In the genomic region with DNA sequence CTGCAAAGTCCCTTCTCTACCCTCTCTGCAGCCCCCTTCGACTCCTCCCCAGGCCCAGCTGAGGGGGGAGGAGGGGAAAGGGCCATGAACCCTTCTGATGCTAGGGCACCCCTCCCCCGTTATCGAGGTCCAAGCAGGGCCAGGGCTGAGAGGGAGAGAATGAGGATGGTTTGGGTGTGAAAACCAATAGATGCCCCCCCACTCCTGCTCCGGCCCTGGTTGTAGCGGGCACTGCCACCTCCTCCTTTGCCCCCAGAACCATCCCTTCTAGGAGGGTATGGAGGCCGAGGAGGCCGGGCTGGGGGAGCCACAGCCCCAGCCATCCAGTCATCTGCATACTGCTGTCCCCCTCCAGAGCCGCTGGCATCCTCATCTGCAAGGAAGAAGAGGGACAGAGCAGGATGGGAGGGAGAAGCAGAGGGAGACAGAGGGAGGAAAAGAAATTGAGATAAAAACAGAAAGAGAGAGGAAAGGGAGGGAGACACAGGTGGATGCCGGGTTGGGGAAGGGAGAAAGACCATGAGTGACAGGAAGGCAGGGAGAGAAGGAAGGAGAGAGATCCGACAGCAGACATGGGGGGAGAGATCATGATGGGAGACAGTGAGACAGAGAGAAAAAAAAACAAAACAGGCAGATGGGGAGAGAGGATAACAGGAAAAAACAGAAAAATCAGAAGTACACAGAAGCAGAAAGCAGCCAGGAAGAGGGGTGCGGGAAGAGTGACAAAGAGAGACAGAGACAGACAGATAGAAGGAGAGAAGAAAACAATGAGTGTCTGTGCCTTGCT, we compare ENCODE assay signal across 12 cellular contexts. TPM values are rescaled to one million over a fixed set of nuclear protein-coding genes. Genes with fewer than 3 reads are reported as not detected.
A peak's percentile ranks its signal among the peaks of the same experiment; 100 is the strongest.
DNase-seq lines count a peak whose midpoint lies in the region; ATAC-seq, FAIRE-seq and TF ChIP-seq lines count a peak whose summit lies in the region.
"Had no signal": no experiment of that assay in that cellular context is flagged by ENCODE, and none has a peak within 500 bp of the region (broad histone marks: within the 10 kb centered on the region; RNA-seq: fewer than 3 reads in every experiment).

No MANE protein-coding gene starts in this region.

- no peaks in the 10 kb centered on the region for H3K79me2 ChIP-seq in K562 (ENCODE audit: control insufficient read depth, insufficient read depth, low read length)

- no peaks in the 10 kb centered on the region for H3K9me1 ChIP-seq in K562 (ENCODE audit: control insufficient read depth, insufficient read depth, low read length)

- peaks cover 3% of the 10 kb centered on the region for H3K27me3 Mint-ChIP-seq in CD8-positive, alpha-beta T cell (ENCODE audit: low read depth)
- H3K27me3 Mint-ChIP-seq in nephron progenitor cell (ENCODE audit: low read depth, poor library complexity), result peaks cover 64% of the 10 kb centered on the region

- no peak overlapping the region; the same call in 1 of the 2 replicates for H3K4me2 ChIP-seq in K562 (ENCODE audit: insufficient read depth, low read length)

- H3K27me3 ChIP-seq in CD8-positive, alpha-beta T cell (ENCODE audit: insufficient read depth, low read length), result no peaks in the 10 kb centered on the region
- H3K27me3 ChIP-seq in HUES48 (ENCODE audit: control insufficient read depth, insufficient read depth, low read length), result peaks cover 16% of the 10 kb centered on the region
- H3K27me3 ChIP-seq in K562 (ENCODE audit: control insufficient read depth in 2 of 2, insufficient read depth in 2 of 2, low read length in 2 of 2), result no peaks in the 10 kb centered on the region

- no peak for TF ChIP-seq CTCF in CD8-positive, alpha-beta T cell (IDR thresholded peaks at IDR 0.05)
- TF ChIP-seq CTCF in K562 (IDR thresholded peaks at IDR 0.05 in 2 of 3, conservative IDR thresholded peaks at IDR 0.05 in 1 of 3; ENCODE audit: insufficient read depth in 2 of 3, low read depth in 1 of 3, low read length in 3 of 3), result no peak
- TF ChIP-seq CTCF in nephron progenitor cell (IDR thresholded peaks at IDR 0.05), result no peak

- H3K36me3 ChIP-seq in CD8-positive, alpha-beta T cell (ENCODE audit: insufficient read depth, low read length), result no peaks in the 10 kb centered on the region
- H3K36me3 ChIP-seq in HUES48 (ENCODE audit: control insufficient read depth, insufficient read depth, low read length) (peaks cover 19% of the 10 kb centered on the region), K562 (ENCODE audit: control insufficient read depth, insufficient read depth, low read length) (no peaks in the 10 kb centered on the region)
- H3K36me3 ChIP-seq: HAP-1 had no signal

- no peaks in the 10 kb centered on the region for H3K9me3 Mint-ChIP-seq in CD8-positive, alpha-beta T cell
- no peaks in the 10 kb centered on the region for H3K9me3 Mint-ChIP-seq in nephron progenitor cell

- DNase-seq in CD8-positive, alpha-beta T cell, result no peak
- DNase-seq in K562 (ENCODE audit: extremely low read depth in 1 of 4, low spot score in 3 of 4) (peak in 2 of 4 experiments; percentile 13 to 19), nephron progenitor cell (no peak), islet precursor cell (no peak), T-helper 9 cell (no peak)
- DNase-seq: COR-L47, NCI-H1930 had no signal

- POLR2A ChIA-PET in CD8-positive, alpha-beta T cell (lab: Charles Lee), result interaction anchor here (0.7 kb wide), 1 partner anchor 46 kb away, joined by 3 read pairs; no protein-coding TSS in a partner anchor
- POLR2A ChIA-PET in K562 (lab: Yijun Ruan, JAX), result no interaction called here

- intact Hi-C loops in CD8-positive, alpha-beta T cell (cut with DNase I, micrococcal nuclease), result no loop called here
- intact Hi-C loops in K562 (cut with micrococcal nuclease), result no loop called here

- peaks cover 70% of the 10 kb centered on the region for H3K4me1 Mint-ChIP-seq in CD8-positive, alpha-beta T cell (ENCODE audit: low read depth)
- peaks cover 59% of the 10 kb centered on the region for H3K4me1 Mint-ChIP-seq in nephron progenitor cell

- no peak for ATAC-seq in CD8-positive, alpha-beta T cell
- ATAC-seq in K562 (no peak), GM21447 (IDR thresholded peaks at IDR 0.05; ENCODE audit: unreplicated experiment) (no peak), GM21515 (IDR thresholded peaks at IDR 0.05; ENCODE audit: unreplicated experiment) (no peak)
- ATAC-seq: psoas muscle had no signal

- no peaks in the 10 kb centered on the region for H3K36me3 Mint-ChIP-seq in CD8-positive, alpha-beta T cell
- peaks cover 30% of the 10 kb centered on the region for H3K36me3 Mint-ChIP-seq in nephron progenitor cell (ENCODE audit: low read depth)

- peak overlapping the region; percentile 82 for H3K4me3 Mint-ChIP-seq in CD8-positive, alpha-beta T cell
- peak overlapping the region; percentile 78 for H3K4me3 Mint-ChIP-seq in nephron progenitor cell

- TF ChIP-seq EP300 in K562 (IDR thresholded peaks at IDR 0.05; ENCODE audit: low read length), result no peak

- TF ChIP-seq POLR2A in K562 (conservative IDR thresholded peaks at IDR 0.05), result no peak

- no peaks in the 10 kb centered on the region for H3K9me3 ChIP-seq in CD8-positive, alpha-beta T cell (ENCODE audit: low read length)
- H3K9me3 ChIP-seq in HUES48 (ENCODE audit: control insufficient read depth, insufficient read depth, low read length) (no peaks in the 10 kb centered on the region), K562 (replicated peaks; ENCODE audit: control insufficient read depth, insufficient read depth, low read depth, low read length) (no peaks in the 10 kb centered on the region)
- H3K9me3 ChIP-seq: HAP-1, psoas muscle had no signal

- peak; percentile 6 for FAIRE-seq in K562 (lab: Jason Lieb, UNC)

- CTCF ChIA-PET in CD8-positive, alpha-beta T cell (lab: Charles Lee), result interaction anchor here (2.1 to 7.6 kb wide), 2 partner anchors 38 kb away, joined by 15 to 53 read pairs; no protein-coding TSS in a partner anchor
- CTCF ChIA-PET in K562 (lab: Yijun Ruan, JAX; ENCODE audit: low intra/inter-chr PET ratio), result no interaction called here

- H3K4me3 ChIP-seq in CD8-positive, alpha-beta T cell (ENCODE audit: low read depth, low read length), result peak overlapping the region; percentile 25
- H3K4me3 ChIP-seq in HUES48 (ENCODE audit: low read depth, low read length) (peak overlapping the region; percentile 74; the same call in 1 of the 2 replicates), K562 (no peak overlapping the region)
- H3K4me3 ChIP-seq: HAP-1 had no signal

- H3K27ac ChIP-seq in CD8-positive, alpha-beta T cell (ENCODE audit: low read depth, low read length), result no peak overlapping the region
- H3K27ac ChIP-seq in HUES48 (ENCODE audit: low read depth, low read length) (no peak overlapping the region), K562 (ENCODE audit: extremely low read depth, low read depth, low read length) (no peak overlapping the region)
- H3K27ac ChIP-seq: psoas muscle had no signal

- WGBS in K562 (ENCODE audit: insufficient coverage, low coverage, missing lambda C conversion rate), result 35% methylated on average over 11 of the region's 11 CpGs

- H3K4me1 ChIP-seq in CD8-positive, alpha-beta T cell (ENCODE audit: insufficient read depth, low read length), result peaks cover 65% of the 10 kb centered on the region
- H3K4me1 ChIP-seq in HUES48 (ENCODE audit: control insufficient read depth, insufficient read depth, low read length) (peaks cover 31% of the 10 kb centered on the region), K562 (replicated peaks in 1 of 2; ENCODE audit: control insufficient read depth in 2 of 2, insufficient read depth in 2 of 2, low read length in 2 of 2) (peaks cover 39 to 63% of the 10 kb centered on the region in 2 experiments)

- in situ Hi-C loops in K562 (cut with MboI), result no loop called here

- BruUV-seq in K562 (replicated peaks; lab: Mats Ljungman, UMichigan), result no TSS peak

- TF ChIP-seq RAD21 in K562 (CRISPR knock-in tag; conservative IDR thresholded peaks at IDR 0.05 in 1 of 2, IDR thresholded peaks at IDR 0.05 in 1 of 2), result no peak

- H3K9ac ChIP-seq in HUES48 (ENCODE audit: low read depth, low read length), result no peak overlapping the region
- H3K9ac ChIP-seq in K562 (ENCODE audit: insufficient read depth in 1 of 2, low read depth in 2 of 2, low read length in 2 of 2), result peak overlapping the region in 1 of 2 experiments; percentile 66; a peak in 1 of 4 replicates

- H3K27ac Mint-ChIP-seq in CD8-positive, alpha-beta T cell, result peak overlapping the region; percentile 88
- no peak overlapping the region for H3K27ac Mint-ChIP-seq in nephron progenitor cell

- H4K20me1 ChIP-seq in K562 (replicated peaks; ENCODE audit: control insufficient read depth, insufficient read depth, low read length), result no peaks in the 10 kb centered on the region

- H2AFZ ChIP-seq in K562 (ENCODE audit: low read depth, low read length), result no peak overlapping the region

RNA-seq across cellular contexts. Expression of gene GAL3ST4, which starts 1.9 kb away (rescaled TPM):
- total RNA-seq in CD8-positive, alpha-beta T cell, result 10 to 100 TPM; 10.2 to 11.5 TPM
- 1.3 and 3.7 TPM in 2 replicates for total RNA-seq in K562 (2011; cell fraction: chromatin; rRNA removed; ENCODE audit: low replicate concordance)
- 2.1 and 2.2 TPM in 2 replicates for total RNA-seq in K562 (2011; cell fraction: nucleolus; rRNA removed)
- total RNA-seq in K562 (2011; cell fraction: nucleoplasm; rRNA removed), result 1.8 and 2.9 TPM in 2 replicates
- total RNA-seq in K562 (2014; rRNA removed), result 0.05 and 0.37 TPM in 2 replicates
- total RNA-seq in K562 (2014; rRNA removed; fragmentation: Illumina TruSeq; extraction: Trizol), result 0.16 and 0.18 TPM in 2 replicates
- total RNA-seq in K562 (2015; rRNA removed; fragmentation: Illumina TruSeq; extraction: Trizol), result 0.25 and 0.41 TPM in 2 replicates
- 0.54 and 1.0 TPM in 2 replicates for total RNA-seq in K562 (2021)
- 0.60 and 1.7 TPM in 2 replicates for polyA plus RNA-seq in K562 (2011; rRNA removed)
- polyA plus RNA-seq in K562 (2011; cell fraction: cytosol; rRNA removed), result 1.5 and 2.0 TPM in 2 replicates
- polyA plus RNA-seq in K562 (2011; cell fraction: nucleus; rRNA removed), result 4.9 and 6.0 TPM in 2 replicates
- polyA plus RNA-seq in K562 (2012), result 1.1 and 2.6 TPM in 2 replicates
- polyA plus RNA-seq in K562 (2014; fragmentation: Illumina TruSeq; extraction: Trizol), result 0.96 and 1.2 TPM in 2 replicates
- under 1 TPM; 0.15 to 0.18 TPM for polyA plus RNA-seq in K562 (2014; fragmentation: Nextera tagmentation; extraction: Ambion mirVana)
- polyA plus RNA-seq in K562 (2014; rRNA removed), result 0.88 and 0.98 TPM in 2 replicates
- 0.28 and 0.57 TPM in 2 replicates for polyA minus RNA-seq in K562 (2011; rRNA and poly(A)+ RNA removed)
- polyA minus RNA-seq in K562 (2011; cell fraction: cytosol; rRNA and poly(A)+ RNA removed), result 0.91 TPM in 1 of 2 replicates, not detected in the other
- polyA minus RNA-seq in K562 (2011; cell fraction: nucleus; rRNA and poly(A)+ RNA removed), result 0.13 and 0.44 TPM in 2 replicates

RNA-seq across cellular contexts. Expression of gene GPC2, which starts 6.9 kb away (rescaled TPM):
- 10 to 100 TPM; 10.5 to 13.3 TPM for total RNA-seq in CD8-positive, alpha-beta T cell
- 6.5 and 21.7 TPM in 2 replicates for total RNA-seq in K562 (2011; cell fraction: chromatin; rRNA removed; ENCODE audit: low replicate concordance)
- 15.8 and 17.7 TPM in 2 replicates for total RNA-seq in K562 (2011; cell fraction: nucleolus; rRNA removed)
- total RNA-seq in K562 (2011; cell fraction: nucleoplasm; rRNA removed), result 10.9 and 11.9 TPM in 2 replicates
- total RNA-seq in K562 (2014; rRNA removed), result 1.7 and 3.2 TPM in 2 replicates
- total RNA-seq in K562 (2014; rRNA removed; fragmentation: Illumina TruSeq; extraction: Trizol), result 0.83 and 1.1 TPM in 2 replicates
- 1.1 and 1.3 TPM in 2 replicates for total RNA-seq in K562 (2015; rRNA removed; fragmentation: Illumina TruSeq; extraction: Trizol)
- 4.7 and 5.1 TPM in 2 replicates for total RNA-seq in K562 (2021)
- polyA plus RNA-seq in K562 (2011; rRNA removed), result 1.5 and 3.7 TPM in 2 replicates
- polyA plus RNA-seq in K562 (2011; cell fraction: cytosol; rRNA removed), result 3.8 and 4.6 TPM in 2 replicates
- polyA plus RNA-seq in K562 (2011; cell fraction: nucleus; rRNA removed), result 21.7 and 28.4 TPM in 2 replicates
- polyA plus RNA-seq in K562 (2012), result 2.0 and 5.0 TPM in 2 replicates
- 1.3 and 1.7 TPM in 2 replicates for polyA plus RNA-seq in K562 (2014; fragmentation: Illumina TruSeq; extraction: Trizol)
- polyA plus RNA-seq in K562 (2014; fragmentation: Nextera tagmentation; extraction: Ambion mirVana), result under 1 TPM in 1 of 2 experiments, not detected in 1; 0.06 TPM
- polyA plus RNA-seq in K562 (2014; rRNA removed), result 7.2 and 7.7 TPM in 2 replicates
- 1.4 and 1.6 TPM in 2 replicates for polyA minus RNA-seq in K562 (2011; rRNA and poly(A)+ RNA removed)
- 0.86 and 2.5 TPM in 2 replicates for polyA minus RNA-seq in K562 (2011; cell fraction: cytosol; rRNA and poly(A)+ RNA removed)
- 9.3 and 10.2 TPM in 2 replicates for polyA minus RNA-seq in K562 (2011; cell fraction: nucleus; rRNA and poly(A)+ RNA removed)

RNA-seq across cellular contexts. Expression of gene STAG3, which starts 7.4 kb away (rescaled TPM):
- total RNA-seq in CD8-positive, alpha-beta T cell, result 1 to 10 TPM; 6.3 to 6.6 TPM
- total RNA-seq in K562 (2011; cell fraction: chromatin; rRNA removed; ENCODE audit: low replicate concordance), result 12.2 and 23.8 TPM in 2 replicates
- total RNA-seq in K562 (2011; cell fraction: nucleolus; rRNA removed), result 10.3 and 11.0 TPM in 2 replicates
- 9.9 and 10.9 TPM in 2 replicates for total RNA-seq in K562 (2011; cell fraction: nucleoplasm; rRNA removed)
- total RNA-seq in K562 (2014; rRNA removed) (0.54 and 2.1 TPM in 2 replicates), K562 (2014; rRNA removed; fragmentation: Illumina TruSeq; extraction: Trizol) (0.96 and 1.7 TPM in 2 replicates), K562 (2015; rRNA removed; fragmentation: Illumina TruSeq; extraction: Trizol) (1.3 and 2.5 TPM in 2 replicates), K562 (2021) (1.7 and 2.5 TPM in 2 replicates)
- polyA plus RNA-seq in K562 (2011; rRNA removed) (2.4 and 5.1 TPM in 2 replicates), K562 (2014; fragmentation: Illumina TruSeq; extraction: Trizol) (1.3 and 1.6 TPM in 2 replicates), K562 (2014; fragmentation: Nextera tagmentation; extraction: Ambion mirVana) (1 to 10 TPM; 1.2 to 2.3 TPM), K562 (2014; rRNA removed) (1.3 and 1.9 TPM in 2 replicates)
- polyA plus RNA-seq in K562 (2011; cell fraction: cytosol; rRNA removed), result 1.5 and 3.0 TPM in 2 replicates
- 11.9 and 21.5 TPM in 2 replicates for polyA plus RNA-seq in K562 (2011; cell fraction: nucleus; rRNA removed)
- 4.9 and 11.1 TPM in 2 replicates for polyA plus RNA-seq in K562 (2012)
- polyA minus RNA-seq in K562 (2011; rRNA and poly(A)+ RNA removed), result 2.1 and 3.9 TPM in 2 replicates
- polyA minus RNA-seq in K562 (2011; cell fraction: cytosol; rRNA and poly(A)+ RNA removed), result 1.6 and 2.0 TPM in 2 replicates
- polyA minus RNA-seq in K562 (2011; cell fraction: nucleus; rRNA and poly(A)+ RNA removed), result 3.2 and 6.4 TPM in 2 replicates

RNA-seq across cellular contexts. Expression of gene TRAPPC14, which starts 11.8 kb away (rescaled TPM):
- 10 to 100 TPM; 40.6 to 47.1 TPM for total RNA-seq in CD8-positive, alpha-beta T cell
- 86.1 and 225 TPM in 2 replicates for total RNA-seq in K562 (2011; cell fraction: chromatin; rRNA removed; ENCODE audit: low replicate concordance)
- 123 and 132 TPM in 2 replicates for total RNA-seq in K562 (2011; cell fraction: nucleolus; rRNA removed)
- 95.7 and 101 TPM in 2 replicates for total RNA-seq in K562 (2011; cell fraction: nucleoplasm; rRNA removed)
- 25.6 and 27.1 TPM in 2 replicates for total RNA-seq in K562 (2014; rRNA removed)
- 7.6 and 9.9 TPM in 2 replicates for total RNA-seq in K562 (2014; rRNA removed; fragmentation: Illumina TruSeq; extraction: Trizol)
- 17.4 and 18.2 TPM in 2 replicates for total RNA-seq in K562 (2015; rRNA removed; fragmentation: Illumina TruSeq; extraction: Trizol)
- total RNA-seq in K562 (2021), result 38.2 and 45.9 TPM in 2 replicates
- 5.4 and 12.1 TPM in 2 replicates for polyA plus RNA-seq in K562 (2011; rRNA removed)
- polyA plus RNA-seq in K562 (2011; cell fraction: cytosol; rRNA removed), result 7.4 and 10.1 TPM in 2 replicates
- polyA plus RNA-seq in K562 (2011; cell fraction: nucleus; rRNA removed), result 91.6 and 168 TPM in 2 replicates
- polyA plus RNA-seq in K562 (2012), result 26.9 and 43.9 TPM in 2 replicates
- 20.5 and 29.3 TPM in 2 replicates for polyA plus RNA-seq in K562 (2014; fragmentation: Illumina TruSeq; extraction: Trizol)
- polyA plus RNA-seq in K562 (2014; fragmentation: Nextera tagmentation; extraction: Ambion mirVana), result under 1 TPM; 0.42 to 0.55 TPM
- polyA plus RNA-seq in K562 (2014; rRNA removed), result 27.9 and 43.8 TPM in 2 replicates
- polyA minus RNA-seq in K562 (2011; rRNA and poly(A)+ RNA removed), result 4.9 and 6.1 TPM in 2 replicates
- polyA minus RNA-seq in K562 (2011; cell fraction: cytosol; rRNA and poly(A)+ RNA removed), result 6.9 and 7.9 TPM in 2 replicates
- 41.7 and 45.6 TPM in 2 replicates for polyA minus RNA-seq in K562 (2011; cell fraction: nucleus; rRNA and poly(A)+ RNA removed)

RNA-seq across cellular contexts. Expression of gene LAMTOR4, which starts 21.6 kb away (rescaled TPM):
- 10 to 100 TPM; 68.4 to 83.1 TPM for total RNA-seq in CD8-positive, alpha-beta T cell
- 44.1 and 100 TPM in 2 replicates for total RNA-seq in K562 (2011; cell fraction: chromatin; rRNA removed; ENCODE audit: low replicate concordance)
- total RNA-seq in K562 (2011; cell fraction: nucleolus; rRNA removed), result 87.9 and 91.2 TPM in 2 replicates
- total RNA-seq in K562 (2011; cell fraction: nucleoplasm; rRNA removed), result 91.3 and 109 TPM in 2 replicates
- total RNA-seq in K562 (2014; rRNA removed) (231 and 275 TPM in 2 replicates), K562 (2014; rRNA removed; fragmentation: Illumina TruSeq; extraction: Trizol) (52.6 and 79.6 TPM in 2 replicates), K562 (2015; rRNA removed; fragmentation: Illumina TruSeq; extraction: Trizol) (139 and 152 TPM in 2 replicates), K562 (2021) (183 and 195 TPM in 2 replicates)
- polyA plus RNA-seq in K562 (2011; rRNA removed) (154 and 162 TPM in 2 replicates), K562 (2014; fragmentation: Illumina TruSeq; extraction: Trizol) (114 and 145 TPM in 2 replicates), K562 (2014; fragmentation: Nextera tagmentation; extraction: Ambion mirVana) (100 to 1,000 TPM; 206 to 314 TPM), K562 (2014; rRNA removed) (299 and 307 TPM in 2 replicates)
- polyA plus RNA-seq in K562 (2011; cell fraction: cytosol; rRNA removed), result 371 and 576 TPM in 2 replicates
- polyA plus RNA-seq in K562 (2011; cell fraction: nucleus; rRNA removed), result 164 and 218 TPM in 2 replicates
- 237 and 248 TPM in 2 replicates for polyA plus RNA-seq in K562 (2012)
- 21.6 and 37.2 TPM in 2 replicates for polyA minus RNA-seq in K562 (2011; rRNA and poly(A)+ RNA removed)
- polyA minus RNA-seq in K562 (2011; cell fraction: cytosol; rRNA and poly(A)+ RNA removed), result 32.1 and 32.2 TPM in 2 replicates
- polyA minus RNA-seq in K562 (2011; cell fraction: nucleus; rRNA and poly(A)+ RNA removed), result 19.7 and 21.4 TPM in 2 replicates
